ENCODE assay signal across 23 cellular contexts in the genomic region with DNA sequence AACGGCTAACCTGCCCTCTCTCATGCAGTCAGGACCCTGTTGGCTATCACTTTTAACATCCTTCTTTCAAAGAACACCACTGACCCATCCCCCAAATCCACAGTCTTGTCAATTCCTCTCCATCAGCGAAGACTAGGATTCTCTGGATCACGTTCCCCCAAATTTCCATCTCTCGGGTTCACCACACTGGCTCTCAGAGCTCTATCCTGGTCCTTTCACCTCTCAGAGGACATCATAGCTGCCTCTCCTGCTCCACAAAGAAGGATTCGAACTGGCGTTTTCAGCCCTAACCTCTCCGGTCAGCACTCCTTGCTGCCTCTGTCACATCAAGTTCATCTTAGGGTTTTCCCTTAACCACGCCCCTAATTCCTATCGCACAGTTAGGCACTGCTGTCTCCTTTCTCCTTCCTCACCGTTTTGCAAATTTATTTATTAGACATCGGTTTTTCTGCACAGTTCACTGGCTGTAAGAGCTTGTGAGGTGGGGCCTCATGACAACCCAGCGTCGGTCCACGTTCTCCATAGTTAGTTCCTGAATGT.
DNase-seq lines count a peak whose midpoint lies in the region; ATAC-seq lines count a peak whose summit lies in the region.
"Had no signal": no experiment of that assay in that cellular context is flagged by ENCODE, and none has a peak within 500 bp of the region (broad histone marks: within the 10 kb centered on the region; RNA-seq: fewer than 3 reads in every experiment).

No MANE protein-coding gene starts in this region.

- no peaks in the 10 kb centered on the region for H3K79me2 ChIP-seq in trophoblast cell (ENCODE audit: control insufficient read depth, insufficient read depth, low read length, poor library complexity)

- H4K12ac ChIP-seq in trophoblast cell (ENCODE audit: low read depth, low read length): no peak overlapping the region

- H2AFZ ChIP-seq in trophoblast cell (ENCODE audit: insufficient read depth, low read length, poor library complexity): no peak overlapping the region

- peaks cover 5% of the 10 kb centered on the region for H3K9me3 ChIP-seq in trophoblast cell (ENCODE audit: insufficient read depth, low read depth, low read length)
- H3K9me3 ChIP-seq: SJCRH30 had no signal

- H3K9ac ChIP-seq in trophoblast cell (ENCODE audit: low read length): no peak overlapping the region

- H2BK120ac ChIP-seq in trophoblast cell (ENCODE audit: insufficient read depth, low read length, poor library complexity): no peak overlapping the region

- ATAC-seq in GM21737 (IDR thresholded peaks at IDR 0.05; ENCODE audit: unreplicated experiment) (no peak), GM19023 (IDR thresholded peaks at IDR 0.05; ENCODE audit: unreplicated experiment) (no peak)
- ATAC-seq: PC-3, Right ventricle myocardium inferior had no signal

- no peaks in the 10 kb centered on the region for H3K4me1 ChIP-seq in trophoblast cell (ENCODE audit: control insufficient read depth in 1 of 2, insufficient read depth in 2 of 2, low read length in 2 of 2)
- H3K4me1 ChIP-seq: SJCRH30 had no signal

- H3K27ac ChIP-seq in trophoblast cell (ENCODE audit: low read depth, low read length): no peak overlapping the region
- H3K27ac ChIP-seq: 22Rv1, SJCRH30 had no signal

- no peak overlapping the region for H2BK5ac ChIP-seq in trophoblast cell (ENCODE audit: low read depth, low read length, poor library complexity)

- no peaks in the 10 kb centered on the region for H3K36me3 ChIP-seq in trophoblast cell (ENCODE audit: control insufficient read depth in 1 of 2, insufficient read depth in 2 of 2, low read length in 2 of 2)
- H3K36me3 ChIP-seq: SJCRH30 had no signal

- no CpG with 5 or more reads among the region's 14 CpGs for WGBS in trophoblast cell (ENCODE audit: extremely low coverage, insufficient coverage, insufficient read length)

- no peak overlapping the region for H4K8ac ChIP-seq in trophoblast cell (ENCODE audit: low read depth, low read length)

- peak; percentile 19 for DNase-seq in activated CD8-positive, alpha-beta memory T cell treated with anti-CD3 and anti-CD28 coated beads for 24 hours
- DNase-seq in activated CD8-positive, alpha-beta memory T cell treated with anti-CD3 and anti-CD28 coated beads, Interleukin-2, amount 50 U/mL, for 4 hours: no peak
- peak; percentile 18 for DNase-seq in islet precursor cell
- no peak for DNase-seq in trophoblast cell
- no peak for DNase-seq in NCI-H526 treated with DMSO at 0.1 percent for 48 hours (lab: John Stamatoyannopoulos, UW)
- DNase-seq: Calu3; DMS79 treated with DMSO at 0.1 percent for 48 hours; GF-D8; NCI-H1048; NCI-H1417; NCI-H187; NCI-H2081 treated with DMSO at 0.1 percent for 48 hours; NCI-H2171; NCI-H226; NCI-H510A; NCI-H82; NK-92 treated with Interleukin-12 subunit alpha and Interleukin-12 subunit beta, amount 100 ng/mL, for 24 hours; PC-3; SJCRH30 had no signal

- H3K23ac ChIP-seq in trophoblast cell (ENCODE audit: low read length): no peak overlapping the region

- no peaks in the 10 kb centered on the region for H3K27me3 ChIP-seq in trophoblast cell (ENCODE audit: insufficient read depth, low read length)

- peak overlapping the region; percentile 16 for H3K4me3 ChIP-seq in trophoblast cell (ENCODE audit: low read depth, low read length)
- H3K4me3 ChIP-seq: SJCRH30 had no signal

- H3K4me2 ChIP-seq in trophoblast cell (ENCODE audit: low read length): no peak overlapping the region

- no peak overlapping the region for H4K91ac ChIP-seq in trophoblast cell (ENCODE audit: low read depth, low read length)

- no peak overlapping the region for H3K4ac ChIP-seq in trophoblast cell (ENCODE audit: low read depth, low read length)

- H3K14ac ChIP-seq in trophoblast cell (ENCODE audit: low read length): no peak overlapping the region

- H3K79me1 ChIP-seq in trophoblast cell (ENCODE audit: low read length): no peaks in the 10 kb centered on the region

- no peak overlapping the region for H3K18ac ChIP-seq in trophoblast cell (ENCODE audit: low read length)

- H2AK5ac ChIP-seq in trophoblast cell (ENCODE audit: low read length): no peak overlapping the region

- H2BK12ac ChIP-seq in trophoblast cell (ENCODE audit: low read length): no peak overlapping the region

Comparison
In these comparisons a context has a peak if more than half of its experiments do, and no peak if none do; other contexts are left out.
1. DNase-seq: peak in activated CD8-positive, alpha-beta memory T cell treated with anti-CD3 and anti-CD28 coated beads for 24 hours (single experiment) and islet precursor cell (single experiment); none in activated CD8-positive, alpha-beta memory T cell treated with anti-CD3 and anti-CD28 coated beads, Interleukin-2, amount 50 U/mL, for 4 hours (single experiment), trophoblast cell (0 of 2) and NCI-H526 treated with DMSO at 0.1 percent for 48 hours (single experiment).